Comparison of ENCODE assay signal across 24 cellular contexts in genomic region chr10:6671976-6672375, GRCh38.
"Had no signal": no experiment of that assay in that cellular context is flagged by ENCODE, and none has a peak within 500 bp of the region (broad histone marks: within the 10 kb centered on the region; RNA-seq: fewer than 3 reads in every experiment).

No MANE protein-coding gene starts in this region.

- H3K27ac ChIP-seq: VCaP had no signal

- H3K27ac Mint-ChIP-seq: activated CD4-positive, alpha-beta memory T cell treated with anti-CD3 and anti-CD28 coated beads for 36 hours; activated CD4-positive, alpha-beta T cell treated with anti-CD3 and anti-CD28 coated beads, Interleukin-2, amount 10 ng/mL, durations not matched to agents 7 days and 5 days; activated naive CD4-positive, alpha-beta T cell treated with anti-CD3 and anti-CD28 coated beads for 36 hours; activated naive CD8-positive, alpha-beta T cell; activated T-helper 17 cell treated with anti-CD3 and anti-CD28 coated beads, Interleukin-2, amount 50 U/mL, for 72 hours; brain had no signal

- H3K9me3 Mint-ChIP-seq: activated CD4-positive, alpha-beta memory T cell treated with anti-CD3 and anti-CD28 coated beads for 36 hours; activated CD4-positive, alpha-beta T cell treated with anti-CD3 and anti-CD28 coated beads, Interleukin-2, amount 10 ng/mL, durations not matched to agents 7 days and 5 days; activated naive CD4-positive, alpha-beta T cell treated with anti-CD3 and anti-CD28 coated beads for 36 hours; activated T-helper 17 cell treated with anti-CD3 and anti-CD28 coated beads, Interleukin-2, amount 50 U/mL, for 72 hours had no signal

- H3K4me3 Mint-ChIP-seq: activated CD4-positive, alpha-beta memory T cell treated with anti-CD3 and anti-CD28 coated beads for 36 hours; activated CD4-positive, alpha-beta T cell treated with anti-CD3 and anti-CD28 coated beads, Interleukin-2, amount 10 ng/mL, durations not matched to agents 7 days and 5 days; activated naive CD4-positive, alpha-beta T cell treated with anti-CD3 and anti-CD28 coated beads for 36 hours; activated naive CD8-positive, alpha-beta T cell; activated T-helper 17 cell treated with anti-CD3 and anti-CD28 coated beads, Interleukin-2, amount 50 U/mL, for 72 hours; brain had no signal

- DNase-seq: activated CD4-positive, alpha-beta memory T cell treated with anti-CD3 and anti-CD28 coated beads for 36 hours; activated CD4-positive, alpha-beta T cell treated with anti-CD3 and anti-CD28 coated beads, Interleukin-2, amount 10 ng/mL, durations not matched to agents 7 days and 5 days; activated CD4-positive, CD25-positive, alpha-beta regulatory T cell; activated CD8-positive, alpha-beta memory T cell treated with anti-CD3 and anti-CD28 coated beads for 24 hours; activated gamma-delta T cell; activated naive CD4-positive, alpha-beta T cell treated with anti-CD3 and anti-CD28 coated beads for 36 hours; activated T-cell treated with anti-CD3 and anti-CD28 coated beads, Interleukin-2, amount 50 U/mL, for 48 hours; amygdala; KG1; NCI-H1048; NCI-H1417 treated with DMSO at 0.1 percent for 48 hours; NCI-H1694; NCI-H2029; NCI-H2107; NCI-H2171 treated with DMSO at 0.1 percent for 48 hours; NCI-H226; NCI-H526 treated with DMSO at 0.1 percent for 48 hours; NCI-H82; SIG-M5; T-helper 1 cell had no signal

- H3K36me3 Mint-ChIP-seq: activated CD4-positive, alpha-beta memory T cell treated with anti-CD3 and anti-CD28 coated beads for 36 hours; activated naive CD8-positive, alpha-beta T cell; brain had no signal

- H3K4me1 Mint-ChIP-seq: activated T-helper 17 cell treated with anti-CD3 and anti-CD28 coated beads, Interleukin-2, amount 50 U/mL, for 72 hours had no signal

- H3K27me3 Mint-ChIP-seq: activated naive CD8-positive, alpha-beta T cell; activated T-helper 17 cell treated with anti-CD3 and anti-CD28 coated beads, Interleukin-2, amount 50 U/mL, for 72 hours had no signal

- ATAC-seq: activated T-helper 17 cell treated with anti-CD3 and anti-CD28 coated beads, Interleukin-2, amount 50 U/mL, for 72 hours had no signal
